18 cellular contexts compared by ENCODE assay signal in the genomic region with DNA sequence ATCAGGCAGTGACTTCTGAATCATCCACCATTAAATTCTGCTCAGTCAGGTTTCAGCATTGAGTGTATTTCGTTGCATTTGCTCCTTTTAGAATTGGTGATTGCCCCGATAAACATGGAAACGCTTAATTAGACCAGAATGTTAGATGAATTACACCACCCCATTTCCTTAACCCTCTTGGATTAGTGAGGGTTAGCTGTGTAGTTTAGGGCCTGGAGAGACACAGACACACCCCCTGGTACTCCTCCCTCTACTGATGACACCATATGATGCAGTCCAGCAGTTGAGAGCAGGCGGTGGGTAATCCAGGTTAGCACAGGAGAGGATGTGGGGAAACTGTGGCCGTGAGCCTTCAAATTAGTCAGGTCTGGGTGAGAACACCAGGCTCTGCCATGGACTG. TPM values are rescaled to one million over a fixed set of nuclear protein-coding genes. Genes with fewer than 3 reads are reported as not detected.
DNase-seq lines count a peak whose midpoint lies in the region; ATAC-seq and TF ChIP-seq lines count a peak whose summit lies in the region.
"Had no signal": no experiment of that assay in that cellular context is flagged by ENCODE, and none has a peak within 500 bp of the region (broad histone marks: within the 10 kb centered on the region; RNA-seq: fewer than 3 reads in every experiment).

No MANE protein-coding gene starts in this region.

- TF ChIP-seq CTCF in ascending aorta (IDR thresholded peaks at IDR 0.05): no peak
- no peak for TF ChIP-seq CTCF in natural killer cell (IDR thresholded peaks at IDR 0.05)
- TF ChIP-seq CTCF in suprapubic skin (IDR thresholded peaks at IDR 0.05): no peak

- H3K79me2 ChIP-seq in GM23248 (ENCODE audit: insufficient read depth): no peaks in the 10 kb centered on the region

- H3K9me3 ChIP-seq in GM23248 (ENCODE audit: low read depth): no peaks in the 10 kb centered on the region
- H3K9me3 ChIP-seq in ascending aorta: no peaks in the 10 kb centered on the region
- H3K9me3 ChIP-seq in suprapubic skin: no peaks in the 10 kb centered on the region
- H3K9me3 ChIP-seq: Caco-2 had no signal

- H3K36me3 ChIP-seq in GM23248 (ENCODE audit: low read depth) (no peaks in the 10 kb centered on the region), ascending aorta (peaks cover 52 to 71% of the 10 kb centered on the region in 2 donors), suprapubic skin (no peaks in the 10 kb centered on the region)

- H3K4me1 Mint-ChIP-seq in activated naive CD4-positive, alpha-beta T cell treated with anti-CD3 and anti-CD28 coated beads for 36 hours (ENCODE audit: low read depth): peaks cover 14% of the 10 kb centered on the region
- peaks cover 21 to 25% of the 10 kb centered on the region in 2 donors for H3K4me1 Mint-ChIP-seq in natural killer cell

- in situ Hi-C loops in GM23248 (cut with MboI): no loop called here

- no peak overlapping the region for H3K9ac ChIP-seq in GM23248

- DNase-seq in activated naive CD4-positive, alpha-beta T cell treated with anti-CD3 and anti-CD28 coated beads for 36 hours: peak; percentile 22
- no peak for DNase-seq in activated naive CD4-positive, alpha-beta T cell (lab: John Stamatoyannopoulos, UW)
- DNase-seq in GM23248 (peak; percentile 25), ascending aorta (ENCODE audit: low spot score in 2 of 2) (no peak), natural killer cell (no peak), suprapubic skin (ENCODE audit: low spot score in 2 of 2) (no peak), cerebellar nuclear complex (lab: John Stamatoyannopoulos, UW) (no peak)
- no peak for DNase-seq in stimulated activated CD4-positive, alpha-beta T cell treated with anti-CD3 and anti-CD28 coated beads, Interleukin-12 subunit alpha, Interleukin-12 subunit beta, amount 100 ng/mL, for 4 hours
- DNase-seq: Caco-2, DMS53, HCEC 1CT, IMR-90, MV-4-11, NCI-H1417 treated with DMSO at 0.1 percent for 48 hours, NCI-H2029, SHP77 treated with DMSO at 0.1 percent for 48 hours had no signal

- no peak overlapping the region for H3K4me3 Mint-ChIP-seq in activated naive CD4-positive, alpha-beta T cell treated with anti-CD3 and anti-CD28 coated beads for 36 hours
- H3K4me3 Mint-ChIP-seq in natural killer cell: no peak overlapping the region

- H2AFZ ChIP-seq in GM23248: no peak overlapping the region

- no peaks in the 10 kb centered on the region for H3F3A ChIP-seq in GM23248 (ENCODE audit: insufficient read depth)

- no peak overlapping the region for H3K4me2 ChIP-seq in GM23248 (ENCODE audit: unreplicated experiment)

- H3K27me3 ChIP-seq in GM23248 (replicated peaks; ENCODE audit: insufficient read depth): peaks cover 36% of the 10 kb centered on the region
- H3K27me3 ChIP-seq in ascending aorta: no peaks in the 10 kb centered on the region
- peaks cover 9% of the 10 kb centered on the region for H3K27me3 ChIP-seq in suprapubic skin

- 79 to 81% methylated on average over 5 of the region's 5 CpGs for WGBS in GM23248 (ENCODE audit: low coverage in 1 of 2, low lambda C conversion rate in 2 of 2, missing lambda C conversion rate in 2 of 2), 2 experiments
- WGBS in suprapubic skin: 81% methylated on average over 5 of the region's 5 CpGs

- no peak overlapping the region for H3K27ac Mint-ChIP-seq in activated naive CD4-positive, alpha-beta T cell treated with anti-CD3 and anti-CD28 coated beads for 36 hours
- H3K27ac Mint-ChIP-seq in natural killer cell: peak overlapping the region; percentile 58 to 62

- H3K9me3 Mint-ChIP-seq in activated naive CD4-positive, alpha-beta T cell treated with anti-CD3 and anti-CD28 coated beads for 36 hours: no peaks in the 10 kb centered on the region
- no peaks in the 10 kb centered on the region for H3K9me3 Mint-ChIP-seq in natural killer cell

- H3K27ac ChIP-seq in GM23248 (no peak overlapping the region), ascending aorta (peak overlapping the region; percentile 0 to 71), suprapubic skin (no peak overlapping the region)

- ATAC-seq in natural killer cell: peak; percentile 29 to 68 (median 65)

- no peaks in the 10 kb centered on the region for H4K20me1 ChIP-seq in GM23248 (ENCODE audit: insufficient read depth)

- no peak for TF ChIP-seq POLR2A in suprapubic skin (IDR thresholded peaks at IDR 0.05)

- intact Hi-C loops in activated naive CD4-positive, alpha-beta T cell treated with anti-CD3 and anti-CD28 coated beads for 36 hours (cut with micrococcal nuclease): no loop called here
- intact Hi-C loops in ascending aorta (cut with DNase I) (no loop called here), natural killer cell (cut with micrococcal nuclease) (no loop called here)

- no peaks in the 10 kb centered on the region for H3K27me3 Mint-ChIP-seq in activated naive CD4-positive, alpha-beta T cell treated with anti-CD3 and anti-CD28 coated beads for 36 hours (ENCODE audit: low read depth)
- H3K27me3 Mint-ChIP-seq in natural killer cell (ENCODE audit: low read depth in 2 of 2): no peaks in the 10 kb centered on the region

- TF ChIP-seq EP300 in suprapubic skin (IDR thresholded peaks at IDR 0.05): no peak

- no peaks in the 10 kb centered on the region for H3K9me2 ChIP-seq in GM23248 (ENCODE audit: insufficient read depth)

- H3K36me3 Mint-ChIP-seq in activated naive CD4-positive, alpha-beta T cell treated with anti-CD3 and anti-CD28 coated beads for 36 hours (ENCODE audit: low read depth): no peaks in the 10 kb centered on the region
- H3K36me3 Mint-ChIP-seq in natural killer cell: no peaks in the 10 kb centered on the region

- H3K4me1 ChIP-seq in GM23248 (ENCODE audit: insufficient read depth) (no peaks in the 10 kb centered on the region), ascending aorta (peaks cover 8 to 21% of the 10 kb centered on the region in 2 donors), suprapubic skin (peaks cover 8% of the 10 kb centered on the region)

- H3K4me3 ChIP-seq in GM23248: no peak overlapping the region
- H3K4me3 ChIP-seq in ascending aorta: no peak overlapping the region
- H3K4me3 ChIP-seq in suprapubic skin: no peak overlapping the region

- CTCF ChIA-PET in activated naive CD4-positive, alpha-beta T cell treated with anti-CD3 and anti-CD28 coated beads for 36 hours (lab: Charles Lee): interaction anchor here (2.0 kb wide), 1 partner anchor 8 kb away, joined by 5 read pairs; no protein-coding TSS in a partner anchor

RNA-seq across cellular contexts. Expression of gene LGR6, which starts 33.7 kb away (rescaled TPM):
- under 1 TPM; 0.19 to 0.22 TPM for total RNA-seq in activated naive CD4-positive, alpha-beta T cell treated with anti-CD3 and anti-CD28 coated beads for 36 hours
- not detected in 2 replicates for total RNA-seq in GM23248 (2014; rRNA removed; shearing (Covaris generic))
- polyA plus RNA-seq in GM23248 (2016; fragmentation: Nextera tagmentation; extraction: Ambion mirVana): not detected in 2 replicates
- total RNA-seq in ascending aorta (26.0 TPM), natural killer cell (10 to 100 TPM; 58.3 to 65.2 (median 60.9) TPM), suprapubic skin (1 to 10 TPM; 1.6 to 4.9 (median 4.1) TPM)
- total RNA-seq: IMR-90 had no signal
- polyA plus RNA-seq: AG04450, BJ, IMR-90 had no signal

Comparison
In these comparisons a context has a peak if more than half of its experiments do, and no peak if none do; other contexts are left out.
1. DNase-seq: peak in activated naive CD4-positive, alpha-beta T cell treated with anti-CD3 and anti-CD28 coated beads for 36 hours (single experiment) and GM23248 (single experiment); none in activated naive CD4-positive, alpha-beta T cell (0 of 4), ascending aorta (0 of 2), natural killer cell (single experiment), stimulated activated CD4-positive, alpha-beta T cell treated with anti-CD3 and anti-CD28 coated beads, Interleukin-12 subunit alpha, Interleukin-12 subunit beta, amount 100 ng/mL, for 4 hours (single experiment), suprapubic skin (0 of 2) and cerebellar nuclear complex (0 of 2).
2. H3K27ac ChIP-seq: peak in ascending aorta (2 of 2); none in GM23248 (single experiment) and suprapubic skin (single experiment).